1 cellular context compared by ENCODE assay signal in the genomic region with DNA sequence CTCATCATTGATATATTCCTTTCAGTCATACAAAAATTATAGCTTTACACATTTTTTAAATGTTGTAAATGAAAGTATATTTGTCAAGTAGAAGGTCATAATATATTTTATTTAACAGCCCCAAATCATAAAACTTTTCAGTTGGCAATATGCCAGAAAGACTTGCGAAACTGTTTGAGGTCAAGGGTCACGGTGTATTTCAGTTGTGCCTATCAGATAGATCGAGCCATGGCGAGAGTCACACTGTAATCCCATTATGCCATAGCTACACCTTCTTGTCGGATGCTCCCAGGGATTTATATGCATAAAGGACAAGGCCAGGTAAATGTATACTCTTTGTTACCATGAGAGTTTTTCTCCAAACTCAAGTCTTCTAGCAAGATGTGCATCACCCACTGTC.
TF ChIP-seq lines count a peak whose summit lies in the region.

No MANE protein-coding gene starts in this region.

TF ChIP-seq in K562, 482 proteins besides CTCF, POLR2A, EP300 and RAD21 (continued from another document):
- TF ChIP-seq NR2C2 (CRISPR knock-in tag; IDR thresholded peaks at IDR 0.05) (peak; percentile 73; the same call in 1 of the 2 replicates), NR2C2 (tag; IDR thresholded peaks at IDR 0.05) (peak; percentile 88)
